In the genomic region with DNA sequence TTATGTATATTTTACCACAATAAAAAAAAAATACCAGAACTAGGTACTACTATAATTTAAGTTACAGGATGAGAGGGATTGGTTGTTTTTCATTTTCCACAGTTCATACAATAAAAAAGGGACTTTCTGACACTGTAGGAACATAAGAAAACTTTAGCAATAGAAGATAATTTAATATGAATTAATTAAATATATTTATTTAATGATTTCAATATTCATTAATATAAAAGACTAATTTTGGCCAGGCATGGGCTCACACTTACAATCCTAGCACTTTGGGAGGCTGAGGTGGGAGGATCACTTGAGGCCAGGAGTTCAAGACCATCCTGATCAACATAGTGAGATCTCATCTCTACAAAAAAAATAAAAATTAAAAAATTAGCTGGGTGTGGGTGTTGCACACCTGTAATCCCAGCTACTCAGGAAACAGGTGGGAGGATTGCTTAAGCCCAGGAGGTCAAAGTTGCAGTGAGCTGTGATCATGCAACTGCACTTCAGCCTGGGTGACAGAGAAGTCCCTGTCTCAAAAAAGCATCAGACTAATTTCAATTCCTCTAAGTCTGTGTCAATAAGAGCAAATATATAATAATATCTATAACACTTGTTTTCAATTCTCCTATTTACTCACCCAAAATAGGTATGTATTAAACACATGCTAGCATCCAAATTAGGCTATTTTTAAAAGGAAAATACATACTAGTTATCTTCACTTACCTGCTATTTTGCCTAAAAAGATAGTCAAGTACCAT, we compare ENCODE assay signal across 1 cellular context.
TF ChIP-seq lines count a peak whose summit lies in the region.

No MANE protein-coding gene starts in this region.

TF ChIP-seq in GM12878, 131 proteins besides CTCF, POLR2A, EP300 and RAD21 (continued from another document and continues in another):
- TF ChIP-seq, protein P1, sequence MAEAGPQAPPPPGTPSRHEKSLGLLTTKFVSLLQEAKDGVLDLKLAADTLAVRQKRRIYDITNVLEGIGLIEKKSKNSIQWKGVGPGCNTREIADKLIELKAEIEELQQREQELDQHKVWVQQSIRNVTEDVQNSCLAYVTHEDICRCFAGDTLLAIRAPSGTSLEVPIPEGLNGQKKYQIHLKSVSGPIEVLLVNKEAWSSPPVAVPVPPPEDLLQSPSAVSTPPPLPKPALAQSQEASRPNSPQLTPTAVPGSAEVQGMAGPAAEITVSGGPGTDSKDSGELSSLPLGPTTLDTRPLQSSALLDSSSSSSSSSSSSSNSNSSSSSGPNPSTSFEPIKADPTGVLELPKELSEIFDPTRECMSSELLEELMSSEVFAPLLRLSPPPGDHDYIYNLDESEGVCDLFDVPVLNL (IDR thresholded peaks at IDR 0.05; ENCODE audit: low read depth, low read length), result no peak
- TF ChIP-seq KLF5 (IDR thresholded peaks at IDR 0.05; ENCODE audit: partially characterized antibody) (no peak), NR2C2 (IDR thresholded peaks at IDR 0.05; ENCODE audit: borderline replicate concordance, control insufficient read depth, insufficient read length, low read depth) (no peak), SUZ12 (IDR thresholded peaks at IDR 0.05; ENCODE audit: unreplicated experiment) (no peak), TAF1 (IDR thresholded peaks at IDR 0.05; ENCODE audit: borderline replicate concordance, low read depth, low read length) (no peak), IKZF2 (IDR thresholded peaks at IDR 0.05) (no peak; a peak in 1 of 4 replicates), RAD51 (IDR thresholded peaks at IDR 0.05) (no peak), ZNF384 (IDR thresholded peaks at IDR 0.05; ENCODE audit: borderline replicate concordance, low read depth, low read length) (no peak), RFX5 (IDR thresholded peaks at IDR 0.05; ENCODE audit: low read depth, low read length) (no peak), ZSCAN29 (IDR thresholded peaks at IDR 0.05) (no peak), SREBF1 (IDR thresholded peaks at IDR 0.05; ENCODE audit: low read length) (no peak), CEBPB (IDR thresholded peaks at IDR 0.05; ENCODE audit: borderline replicate concordance in 1 of 2, low read depth in 2 of 2, low read length in 2 of 2) (peak; percentile 61 to 81; a peak in 3 of 4 replicates), KAT2A (conservative IDR thresholded peaks at IDR 0.05; ENCODE audit: control insufficient read depth, low read depth, low read length) (no peak), SMAD1 (IDR thresholded peaks at IDR 0.05; ENCODE audit: low read depth, partially characterized antibody) (no peak), IRF4 (IDR thresholded peaks at IDR 0.05; ENCODE audit: low read depth, low read length) (no peak), MYB (IDR thresholded peaks at IDR 0.05; ENCODE audit: borderline replicate concordance, low read depth, low read length) (no peak), MTA3 (IDR thresholded peaks at IDR 0.05; ENCODE audit: borderline replicate concordance, low read length) (no peak), CBX3 (IDR thresholded peaks at IDR 0.05; ENCODE audit: borderline replicate concordance, low read depth) (no peak), TBL1XR1 (IDR thresholded peaks at IDR 0.05; ENCODE audit: low read depth, low read length) (peak; percentile 62; the same call in 1 of the 2 replicates), BMI1 (IDR thresholded peaks at IDR 0.05; ENCODE audit: borderline replicate concordance) (no peak), SMAD5 (IDR thresholded peaks at IDR 0.05; ENCODE audit: low read depth) (no peak), SUPT20H (IDR thresholded peaks at IDR 0.05; ENCODE audit: borderline replicate concordance, control insufficient read depth, low read depth, low read length) (no peak), ZNF274 (IDR thresholded peaks at IDR 0.05; ENCODE audit: insufficient read depth, insufficient read length) (no peak), TARDBP (IDR thresholded peaks at IDR 0.05; ENCODE audit: borderline replicate concordance) (no peak), CHD2 (IDR thresholded peaks at IDR 0.05; ENCODE audit: borderline replicate concordance, low read depth, low read length) (no peak), EGR1 (IDR thresholded peaks at IDR 0.05; ENCODE audit: borderline replicate concordance in 1 of 2, low read depth in 2 of 2, low read length in 2 of 2) (0 out of 3 replicates have a peak, but pooled peaks of 1 of the 2 experiments have one; percentile 50), NR2F1 (conservative IDR thresholded peaks at IDR 0.05) (peak; percentile 95), CBX5 (IDR thresholded peaks at IDR 0.05; ENCODE audit: low read depth) (0 out of 2 replicates have a peak, but pooled peaks have one; percentile 17), NFIC (IDR thresholded peaks at IDR 0.05; ENCODE audit: low read depth, low read length) (peak; percentile 78), SIN3A (IDR thresholded peaks at IDR 0.05; ENCODE audit: low read depth, low read length) (no peak), JUNB (IDR thresholded peaks at IDR 0.05) (no peak; the same call in 1 of the 2 replicates), SREBF2 (IDR thresholded peaks at IDR 0.05; ENCODE audit: low read length) (no peak), FOS (IDR thresholded peaks at IDR 0.05; ENCODE audit: borderline replicate concordance, extremely low read depth, insufficient read length) (no peak), PAX8 (IDR thresholded peaks at IDR 0.05) (no peak), TCF12 (IDR thresholded peaks at IDR 0.05; ENCODE audit: low read depth, low read length) (peak; percentile 72; the same call in 1 of the 2 replicates), BCL11A (IDR thresholded peaks at IDR 0.05; ENCODE audit: low read depth, low read length) (no peak; the same call in 1 of the 2 replicates), ZBED1 (IDR thresholded peaks at IDR 0.05; ENCODE audit: borderline replicate concordance) (no peak), RELA (IDR thresholded peaks at IDR 0.05; ENCODE audit: borderline replicate concordance, partially characterized antibody) (no peak), CHD4 (IDR thresholded peaks at IDR 0.05) (no peak), TCF7 (IDR thresholded peaks at IDR 0.05; ENCODE audit: borderline replicate concordance) (no peak), GABPA (IDR thresholded peaks at IDR 0.05; ENCODE audit: low read depth) (0 out of 2 replicates have a peak, but pooled peaks have one; percentile 8), CREB1 (IDR thresholded peaks at IDR 0.05; ENCODE audit: low read depth) (0 out of 2 replicates have a peak, but pooled peaks have one; percentile 18), SIX5 (IDR thresholded peaks at IDR 0.05; ENCODE audit: low read depth, low read length, severe bottlenecking) (no peak)
- TF ChIP-seq, protein P2, sequence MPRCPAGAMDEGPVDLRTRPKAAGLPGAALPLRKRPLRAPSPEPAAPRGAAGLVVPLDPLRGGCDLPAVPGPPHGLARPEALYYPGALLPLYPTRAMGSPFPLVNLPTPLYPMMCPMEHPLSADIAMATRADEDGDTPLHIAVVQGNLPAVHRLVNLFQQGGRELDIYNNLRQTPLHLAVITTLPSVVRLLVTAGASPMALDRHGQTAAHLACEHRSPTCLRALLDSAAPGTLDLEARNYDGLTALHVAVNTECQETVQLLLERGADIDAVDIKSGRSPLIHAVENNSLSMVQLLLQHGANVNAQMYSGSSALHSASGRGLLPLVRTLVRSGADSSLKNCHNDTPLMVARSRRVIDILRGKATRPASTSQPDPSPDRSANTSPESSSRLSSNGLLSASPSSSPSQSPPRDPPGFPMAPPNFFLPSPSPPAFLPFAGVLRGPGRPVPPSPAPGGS (IDR thresholded peaks at IDR 0.05; ENCODE audit: borderline replicate concordance, insufficient read depth, low read depth, low read length, poor library complexity, severe bottlenecking), result no peak
- TF ChIP-seq, protein P3, sequence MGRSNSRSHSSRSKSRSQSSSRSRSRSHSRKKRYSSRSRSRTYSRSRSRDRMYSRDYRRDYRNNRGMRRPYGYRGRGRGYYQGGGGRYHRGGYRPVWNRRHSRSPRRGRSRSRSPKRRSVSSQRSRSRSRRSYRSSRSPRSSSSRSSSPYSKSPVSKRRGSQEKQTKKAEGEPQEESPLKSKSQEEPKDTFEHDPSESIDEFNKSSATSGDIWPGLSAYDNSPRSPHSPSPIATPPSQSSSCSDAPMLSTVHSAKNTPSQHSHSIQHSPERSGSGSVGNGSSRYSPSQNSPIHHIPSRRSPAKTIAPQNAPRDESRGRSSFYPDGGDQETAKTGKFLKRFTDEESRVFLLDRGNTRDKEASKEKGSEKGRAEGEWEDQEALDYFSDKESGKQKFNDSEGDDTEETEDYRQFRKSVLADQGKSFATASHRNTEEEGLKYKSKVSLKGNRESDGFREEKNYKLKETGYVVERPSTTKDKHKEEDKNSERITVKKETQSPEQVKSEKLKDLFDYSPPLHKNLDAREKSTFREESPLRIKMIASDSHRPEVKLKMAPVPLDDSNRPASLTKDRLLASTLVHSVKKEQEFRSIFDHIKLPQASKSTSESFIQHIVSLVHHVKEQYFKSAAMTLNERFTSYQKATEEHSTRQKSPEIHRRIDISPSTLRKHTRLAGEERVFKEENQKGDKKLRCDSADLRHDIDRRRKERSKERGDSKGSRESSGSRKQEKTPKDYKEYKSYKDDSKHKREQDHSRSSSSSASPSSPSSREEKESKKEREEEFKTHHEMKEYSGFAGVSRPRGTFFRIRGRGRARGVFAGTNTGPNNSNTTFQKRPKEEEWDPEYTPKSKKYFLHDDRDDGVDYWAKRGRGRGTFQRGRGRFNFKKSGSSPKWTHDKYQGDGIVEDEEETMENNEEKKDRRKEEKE (IDR thresholded peaks at IDR 0.05), result no peak
- TF ChIP-seq, protein P4, sequence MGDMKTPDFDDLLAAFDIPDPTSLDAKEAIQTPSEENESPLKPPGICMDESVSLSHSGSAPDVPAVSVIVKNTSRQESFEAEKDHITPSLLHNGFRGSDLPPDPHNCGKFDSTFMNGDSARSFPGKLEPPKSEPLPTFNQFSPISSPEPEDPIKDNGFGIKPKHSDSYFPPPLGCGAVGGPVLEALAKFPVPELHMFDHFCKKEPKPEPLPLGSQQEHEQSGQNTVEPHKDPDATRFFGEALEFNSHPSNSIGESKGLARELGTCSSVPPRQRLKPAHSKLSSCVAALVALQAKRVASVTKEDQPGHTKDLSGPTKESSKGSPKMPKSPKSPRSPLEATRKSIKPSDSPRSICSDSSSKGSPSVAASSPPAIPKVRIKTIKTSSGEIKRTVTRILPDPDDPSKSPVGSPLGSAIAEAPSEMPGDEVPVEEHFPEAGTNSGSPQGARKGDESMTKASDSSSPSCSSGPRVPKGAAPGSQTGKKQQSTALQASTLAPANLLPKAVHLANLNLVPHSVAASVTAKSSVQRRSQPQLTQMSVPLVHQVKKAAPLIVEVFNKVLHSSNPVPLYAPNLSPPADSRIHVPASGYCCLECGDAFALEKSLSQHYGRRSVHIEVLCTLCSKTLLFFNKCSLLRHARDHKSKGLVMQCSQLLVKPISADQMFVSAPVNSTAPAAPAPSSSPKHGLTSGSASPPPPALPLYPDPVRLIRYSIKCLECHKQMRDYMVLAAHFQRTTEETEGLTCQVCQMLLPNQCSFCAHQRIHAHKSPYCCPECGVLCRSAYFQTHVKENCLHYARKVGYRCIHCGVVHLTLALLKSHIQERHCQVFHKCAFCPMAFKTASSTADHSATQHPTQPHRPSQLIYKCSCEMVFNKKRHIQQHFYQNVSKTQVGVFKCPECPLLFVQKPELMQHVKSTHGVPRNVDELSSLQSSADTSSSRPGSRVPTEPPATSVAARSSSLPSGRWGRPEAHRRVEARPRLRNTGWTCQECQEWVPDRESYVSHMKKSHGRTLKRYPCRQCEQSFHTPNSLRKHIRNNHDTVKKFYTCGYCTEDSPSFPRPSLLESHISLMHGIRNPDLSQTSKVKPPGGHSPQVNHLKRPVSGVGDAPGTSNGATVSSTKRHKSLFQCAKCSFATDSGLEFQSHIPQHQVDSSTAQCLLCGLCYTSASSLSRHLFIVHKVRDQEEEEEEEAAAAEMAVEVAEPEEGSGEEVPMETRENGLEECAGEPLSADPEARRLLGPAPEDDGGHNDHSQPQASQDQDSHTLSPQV (IDR thresholded peaks at IDR 0.05), result no peak
- TF ChIP-seq, protein P5, sequence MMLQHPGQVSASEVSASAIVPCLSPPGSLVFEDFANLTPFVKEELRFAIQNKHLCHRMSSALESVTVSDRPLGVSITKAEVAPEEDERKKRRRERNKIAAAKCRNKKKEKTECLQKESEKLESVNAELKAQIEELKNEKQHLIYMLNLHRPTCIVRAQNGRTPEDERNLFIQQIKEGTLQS (IDR thresholded peaks at IDR 0.05; ENCODE audit: borderline replicate concordance, extremely low read depth, low read depth, low read length), result no peak
- TF ChIP-seq, protein P6, sequence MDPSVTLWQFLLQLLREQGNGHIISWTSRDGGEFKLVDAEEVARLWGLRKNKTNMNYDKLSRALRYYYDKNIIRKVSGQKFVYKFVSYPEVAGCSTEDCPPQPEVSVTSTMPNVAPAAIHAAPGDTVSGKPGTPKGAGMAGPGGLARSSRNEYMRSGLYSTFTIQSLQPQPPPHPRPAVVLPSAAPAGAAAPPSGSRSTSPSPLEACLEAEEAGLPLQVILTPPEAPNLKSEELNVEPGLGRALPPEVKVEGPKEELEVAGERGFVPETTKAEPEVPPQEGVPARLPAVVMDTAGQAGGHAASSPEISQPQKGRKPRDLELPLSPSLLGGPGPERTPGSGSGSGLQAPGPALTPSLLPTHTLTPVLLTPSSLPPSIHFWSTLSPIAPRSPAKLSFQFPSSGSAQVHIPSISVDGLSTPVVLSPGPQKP (IDR thresholded peaks at IDR 0.05; ENCODE audit: low read depth, low read length), result no peak
- TF ChIP-seq, protein P7, sequence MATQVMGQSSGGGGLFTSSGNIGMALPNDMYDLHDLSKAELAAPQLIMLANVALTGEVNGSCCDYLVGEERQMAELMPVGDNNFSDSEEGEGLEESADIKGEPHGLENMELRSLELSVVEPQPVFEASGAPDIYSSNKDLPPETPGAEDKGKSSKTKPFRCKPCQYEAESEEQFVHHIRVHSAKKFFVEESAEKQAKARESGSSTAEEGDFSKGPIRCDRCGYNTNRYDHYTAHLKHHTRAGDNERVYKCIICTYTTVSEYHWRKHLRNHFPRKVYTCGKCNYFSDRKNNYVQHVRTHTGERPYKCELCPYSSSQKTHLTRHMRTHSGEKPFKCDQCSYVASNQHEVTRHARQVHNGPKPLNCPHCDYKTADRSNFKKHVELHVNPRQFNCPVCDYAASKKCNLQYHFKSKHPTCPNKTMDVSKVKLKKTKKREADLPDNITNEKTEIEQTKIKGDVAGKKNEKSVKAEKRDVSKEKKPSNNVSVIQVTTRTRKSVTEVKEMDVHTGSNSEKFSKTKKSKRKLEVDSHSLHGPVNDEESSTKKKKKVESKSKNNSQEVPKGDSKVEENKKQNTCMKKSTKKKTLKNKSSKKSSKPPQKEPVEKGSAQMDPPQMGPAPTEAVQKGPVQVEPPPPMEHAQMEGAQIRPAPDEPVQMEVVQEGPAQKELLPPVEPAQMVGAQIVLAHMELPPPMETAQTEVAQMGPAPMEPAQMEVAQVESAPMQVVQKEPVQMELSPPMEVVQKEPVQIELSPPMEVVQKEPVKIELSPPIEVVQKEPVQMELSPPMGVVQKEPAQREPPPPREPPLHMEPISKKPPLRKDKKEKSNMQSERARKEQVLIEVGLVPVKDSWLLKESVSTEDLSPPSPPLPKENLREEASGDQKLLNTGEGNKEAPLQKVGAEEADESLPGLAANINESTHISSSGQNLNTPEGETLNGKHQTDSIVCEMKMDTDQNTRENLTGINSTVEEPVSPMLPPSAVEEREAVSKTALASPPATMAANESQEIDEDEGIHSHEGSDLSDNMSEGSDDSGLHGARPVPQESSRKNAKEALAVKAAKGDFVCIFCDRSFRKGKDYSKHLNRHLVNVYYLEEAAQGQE (IDR thresholded peaks at IDR 0.05; ENCODE audit: low read depth, low read length), result no peak
